2 cellular contexts compared by ENCODE assay signal in the genomic region with DNA sequence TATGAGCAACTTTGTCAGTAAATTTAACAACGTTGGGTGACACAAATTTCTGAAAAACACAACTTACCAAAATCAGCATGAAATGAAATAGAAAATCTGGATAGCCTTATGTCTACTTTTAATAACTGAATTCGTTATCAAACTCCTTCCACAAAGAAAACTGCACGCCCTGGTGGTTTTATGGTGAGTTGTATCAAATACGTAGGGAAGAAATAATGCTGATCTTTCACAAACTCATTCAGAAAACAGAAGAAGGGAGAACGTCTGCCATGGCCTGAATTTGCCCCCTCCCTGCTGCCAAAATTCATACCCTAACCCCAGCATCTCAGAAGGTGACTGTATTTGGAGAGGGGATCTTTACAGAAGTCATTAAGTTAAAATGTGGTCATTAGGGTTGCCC.
TF ChIP-seq lines count a peak whose summit lies in the region.

No MANE protein-coding gene starts in this region.

TF ChIP-seq in IMR-90, 13 proteins besides CTCF, POLR2A, EP300 and RAD21:
- TF ChIP-seq MAFK (IDR thresholded peaks at IDR 0.05; ENCODE audit: low read depth, low read length) (peak; percentile 60), CHD1 (IDR thresholded peaks at IDR 0.05; ENCODE audit: low read depth, low read length) (no peak)

TF ChIP-seq in K562, 482 proteins besides CTCF, POLR2A, EP300 and RAD21:
- peak; percentile 86 for TF ChIP-seq C11orf30 (IDR thresholded peaks at IDR 0.05; ENCODE audit: low read depth)
- peak; percentile 54 for TF ChIP-seq MAFK (IDR thresholded peaks at IDR 0.05; ENCODE audit: low read length)
- TF ChIP-seq, protein P1, sequence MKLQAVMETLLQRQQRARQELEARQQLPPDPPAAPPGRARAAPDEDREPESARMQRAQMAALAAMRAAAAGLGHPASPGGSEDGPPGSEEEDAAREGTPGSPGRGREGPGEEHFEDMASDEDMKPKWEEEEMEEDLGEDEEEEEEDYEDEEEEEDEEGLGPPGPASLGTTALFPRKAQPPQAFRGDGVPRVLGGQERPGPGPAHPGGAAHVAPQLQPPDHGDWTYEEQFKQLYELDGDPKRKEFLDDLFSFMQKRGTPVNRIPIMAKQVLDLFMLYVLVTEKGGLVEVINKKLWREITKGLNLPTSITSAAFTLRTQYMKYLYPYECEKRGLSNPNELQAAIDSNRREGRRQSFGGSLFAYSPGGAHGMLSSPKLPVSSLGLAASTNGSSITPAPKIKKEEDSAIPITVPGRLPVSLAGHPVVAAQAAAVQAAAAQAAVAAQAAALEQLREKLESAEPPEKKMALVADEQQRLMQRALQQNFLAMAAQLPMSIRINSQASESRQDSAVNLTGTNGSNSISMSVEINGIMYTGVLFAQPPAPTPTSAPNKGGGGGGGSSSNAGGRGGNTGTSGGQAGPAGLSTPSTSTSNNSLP (IDR thresholded peaks at IDR 0.05; ENCODE audit: borderline replicate concordance, low read depth, low read length): 0 out of 2 replicates have a peak, but pooled peaks have one; percentile 35
- peak; percentile 93 for TF ChIP-seq ZNF316 (IDR thresholded peaks at IDR 0.05)
- no peak for TF ChIP-seq ZNF717 (CRISPR knock-in tag; IDR thresholded peaks at IDR 0.05)
- TF ChIP-seq MAFG (tag; conservative IDR thresholded peaks at IDR 0.05): peak; percentile 86
- TF ChIP-seq ZBTB2 (IDR thresholded peaks at IDR 0.05): no peak
- peak; percentile 70 for TF ChIP-seq MAFF (IDR thresholded peaks at IDR 0.05; ENCODE audit: low read length)
- no peak for TF ChIP-seq MYBL2 (IDR thresholded peaks at IDR 0.05; ENCODE audit: low read depth)
- no peak for TF ChIP-seq MYBL2 (CRISPR knock-in tag; IDR thresholded peaks at IDR 0.05; ENCODE audit: borderline replicate concordance)
